ENCODE assay signal across 8 cellular contexts in the genomic region with DNA sequence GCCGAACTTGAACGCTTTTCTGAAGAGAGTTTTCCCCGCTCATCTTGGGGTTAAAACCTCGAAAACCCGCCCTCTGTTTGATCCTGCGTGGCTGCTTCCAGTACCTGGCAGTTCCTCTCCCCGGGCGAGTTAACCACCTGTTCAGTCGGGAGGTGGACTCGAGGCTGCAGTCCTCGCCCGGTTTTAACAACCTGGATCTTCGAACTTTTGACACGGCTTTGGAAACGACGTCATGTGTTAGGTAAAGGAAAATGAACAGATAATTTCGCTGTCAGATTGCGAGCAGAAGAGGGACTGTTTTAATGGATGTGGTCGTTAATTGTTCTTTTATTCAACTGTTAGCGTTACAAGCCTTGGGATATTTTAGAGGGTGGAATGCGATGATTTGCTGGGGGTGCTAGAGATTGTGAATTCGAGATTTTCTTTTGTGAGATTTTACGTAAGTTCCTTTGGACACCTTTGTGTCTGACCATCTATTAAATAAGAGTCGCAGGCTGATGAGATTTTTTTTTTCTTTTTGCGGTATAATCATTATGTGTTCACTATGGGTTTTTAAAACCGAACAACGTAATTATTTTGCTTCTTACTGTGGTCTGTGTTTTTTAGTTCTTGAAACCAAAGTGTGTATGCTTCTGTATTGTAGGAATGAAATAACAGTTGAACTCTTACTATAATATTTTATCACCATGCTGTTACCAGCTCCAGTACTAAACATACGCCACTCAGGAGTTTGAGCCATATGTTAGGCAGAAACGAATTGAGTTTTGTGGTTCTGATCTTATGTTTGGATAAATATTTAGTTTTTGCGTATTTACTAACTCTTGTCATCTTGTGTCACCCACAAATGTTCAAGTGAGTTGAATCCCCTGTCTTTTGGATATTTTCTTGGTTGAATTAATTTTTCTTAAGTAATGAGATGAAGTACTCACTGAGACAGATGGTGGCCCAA. TPM values are rescaled to one million over a fixed set of nuclear protein-coding genes. Genes with fewer than 3 reads are reported as not detected.
DNase-seq lines count a peak whose midpoint lies in the region; ATAC-seq and TF ChIP-seq lines count a peak whose summit lies in the region.

No MANE protein-coding gene starts in this region.

- H3K4me3 Mint-ChIP-seq in nephron progenitor cell, result peak overlapping the region; percentile 97

- POLR2A ChIA-PET in AG04450 (lab: Yijun Ruan, JAX), result interaction anchor here (0.6 to 1.9 kb wide), 3 partner anchors 159 to 408 kb away, joined by 3 to 10 read pairs (median 3); no protein-coding TSS in a partner anchor

- H3K27me3 Mint-ChIP-seq in nephron progenitor cell (ENCODE audit: low read depth, poor library complexity), result peaks cover 4% of the 10 kb centered on the region

- H3K4me3 ChIP-seq in AG04450 (ENCODE audit: low read depth, low read length), result peak overlapping the region; percentile 85

- peak overlapping the region; percentile 97 for H3K27ac Mint-ChIP-seq in nephron progenitor cell

- peaks cover 29% of the 10 kb centered on the region for H3K9me3 Mint-ChIP-seq in nephron progenitor cell

- H3K9me3 ChIP-seq in AG04450 (ENCODE audit: control insufficient read depth, insufficient read depth, low read length), result peaks cover 3% of the 10 kb centered on the region; the same call in 1 of the 2 replicates

- DNase-seq in AG04450 (ENCODE audit: low read depth, low spot score) (no peak), SW480 (ENCODE audit: low spot score) (peak; percentile 90), nephron progenitor cell (no peak), germinal center (ENCODE audit: low spot score) (no peak), NK-92 (lab: John Stamatoyannopoulos, UW; ENCODE audit: unreplicated experiment) (no peak)

- H3K36me3 Mint-ChIP-seq in nephron progenitor cell (ENCODE audit: low read depth), result peaks cover 25% of the 10 kb centered on the region

- TF ChIP-seq CTCF in AG04450 (IDR thresholded peaks at IDR 0.05; ENCODE audit: low read depth, low read length) (no peak), nephron progenitor cell (IDR thresholded peaks at IDR 0.05) (no peak)

- ATAC-seq in GM18505 (IDR thresholded peaks at IDR 0.05; ENCODE audit: unreplicated experiment) (no peak), HG03520 (IDR thresholded peaks at IDR 0.05; ENCODE audit: unreplicated experiment) (peak; percentile 6), esophagus mucosa (peak; percentile 55)

- CTCF ChIA-PET in AG04450 (lab: Charles Lee), result interaction anchor here (1.1 kb wide), 1 partner anchor 133 kb away, joined by 3 read pairs; no protein-coding TSS in a partner anchor

- no peaks in the 10 kb centered on the region for H3K27me3 ChIP-seq in AG04450 (ENCODE audit: control insufficient read depth, insufficient read depth, low read length)

- peaks cover 56% of the 10 kb centered on the region for H3K4me1 Mint-ChIP-seq in nephron progenitor cell

- TF ChIP-seq POLR2A in GM18505 (IDR thresholded peaks at IDR 0.05; ENCODE audit: borderline replicate concordance, extremely low read depth, insufficient read depth, insufficient read length), result peak; percentile 79

- peak overlapping the region; percentile 83 for H3K27ac ChIP-seq in AG04450 (ENCODE audit: low read depth, low read length)

RNA-seq across cellular contexts. Expression of gene FNDC3A, which starts 1.2 kb away (rescaled TPM):
- 61.5 and 82.1 TPM in 2 replicates for polyA plus RNA-seq in AG04450 (2011; rRNA removed)
- polyA minus RNA-seq in AG04450 (2011; rRNA and poly(A)+ RNA removed), result 100 and 118 TPM in 2 replicates
- total RNA-seq in esophagus mucosa, result 12.8 TPM
